In the genomic region with DNA sequence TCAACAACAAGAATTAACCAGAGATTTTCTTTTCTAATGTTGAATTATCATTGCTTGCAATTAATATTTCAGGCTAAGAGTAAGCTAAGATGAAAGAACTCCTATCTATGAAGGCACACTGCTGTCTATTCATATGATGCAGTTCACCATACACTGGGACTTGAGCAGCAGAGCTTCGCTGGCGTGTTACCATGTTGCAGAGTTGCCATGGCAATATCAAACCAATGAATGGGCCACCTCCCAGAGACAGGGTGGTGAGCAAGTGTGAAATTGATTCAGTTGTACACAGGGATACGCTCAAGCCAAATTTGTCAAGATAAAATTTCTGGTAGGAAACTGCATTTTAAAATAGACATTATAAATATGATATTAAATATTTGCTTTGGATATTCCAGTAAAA, we compare ENCODE assay signal across 2 cellular contexts.
TF ChIP-seq lines count a peak whose summit lies in the region.

No MANE protein-coding gene starts in this region.

TF ChIP-seq in neural cell, 6 proteins besides CTCF, POLR2A, EP300 and RAD21 (continued from another document):
- TF ChIP-seq TAF1 (IDR thresholded peaks at IDR 0.05; ENCODE audit: low read depth) (no peak), EZH2 (IDR thresholded peaks at IDR 0.05; ENCODE audit: borderline replicate concordance, insufficient read depth, low read length, poor library complexity, severe bottlenecking) (no peak), POLR2AphosphoS5 (IDR thresholded peaks at IDR 0.05) (no peak), SMC3 (conservative IDR thresholded peaks at IDR 0.05; ENCODE audit: poor library complexity) (no peak)
- TF ChIP-seq, protein P1, sequence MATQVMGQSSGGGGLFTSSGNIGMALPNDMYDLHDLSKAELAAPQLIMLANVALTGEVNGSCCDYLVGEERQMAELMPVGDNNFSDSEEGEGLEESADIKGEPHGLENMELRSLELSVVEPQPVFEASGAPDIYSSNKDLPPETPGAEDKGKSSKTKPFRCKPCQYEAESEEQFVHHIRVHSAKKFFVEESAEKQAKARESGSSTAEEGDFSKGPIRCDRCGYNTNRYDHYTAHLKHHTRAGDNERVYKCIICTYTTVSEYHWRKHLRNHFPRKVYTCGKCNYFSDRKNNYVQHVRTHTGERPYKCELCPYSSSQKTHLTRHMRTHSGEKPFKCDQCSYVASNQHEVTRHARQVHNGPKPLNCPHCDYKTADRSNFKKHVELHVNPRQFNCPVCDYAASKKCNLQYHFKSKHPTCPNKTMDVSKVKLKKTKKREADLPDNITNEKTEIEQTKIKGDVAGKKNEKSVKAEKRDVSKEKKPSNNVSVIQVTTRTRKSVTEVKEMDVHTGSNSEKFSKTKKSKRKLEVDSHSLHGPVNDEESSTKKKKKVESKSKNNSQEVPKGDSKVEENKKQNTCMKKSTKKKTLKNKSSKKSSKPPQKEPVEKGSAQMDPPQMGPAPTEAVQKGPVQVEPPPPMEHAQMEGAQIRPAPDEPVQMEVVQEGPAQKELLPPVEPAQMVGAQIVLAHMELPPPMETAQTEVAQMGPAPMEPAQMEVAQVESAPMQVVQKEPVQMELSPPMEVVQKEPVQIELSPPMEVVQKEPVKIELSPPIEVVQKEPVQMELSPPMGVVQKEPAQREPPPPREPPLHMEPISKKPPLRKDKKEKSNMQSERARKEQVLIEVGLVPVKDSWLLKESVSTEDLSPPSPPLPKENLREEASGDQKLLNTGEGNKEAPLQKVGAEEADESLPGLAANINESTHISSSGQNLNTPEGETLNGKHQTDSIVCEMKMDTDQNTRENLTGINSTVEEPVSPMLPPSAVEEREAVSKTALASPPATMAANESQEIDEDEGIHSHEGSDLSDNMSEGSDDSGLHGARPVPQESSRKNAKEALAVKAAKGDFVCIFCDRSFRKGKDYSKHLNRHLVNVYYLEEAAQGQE (IDR thresholded peaks at IDR 0.05; ENCODE audit: borderline replicate concordance): no peak

TF ChIP-seq in HepG2, 621 proteins besides CTCF, POLR2A, EP300 and RAD21 (continued from another document):
- TF ChIP-seq ZNF329 (CRISPR knock-in tag; IDR thresholded peaks at IDR 0.05; ENCODE audit: low read depth) (no peak), ZNF256 (CRISPR knock-in tag; conservative IDR thresholded peaks at IDR 0.05) (no peak), KLF11 (CRISPR knock-in tag; IDR thresholded peaks at IDR 0.05) (no peak), NCOA2 (CRISPR knock-in tag; IDR thresholded peaks at IDR 0.05) (no peak), NKX3-1 (CRISPR knock-in tag; IDR thresholded peaks at IDR 0.05) (no peak), ZNF207 (IDR thresholded peaks at IDR 0.05; ENCODE audit: borderline replicate concordance) (no peak), KDM3A (CRISPR knock-in tag; IDR thresholded peaks at IDR 0.05; ENCODE audit: low read depth) (no peak), RFX5 (IDR thresholded peaks at IDR 0.05; ENCODE audit: low read depth, low read length) (no peak), PCBP1 (IDR thresholded peaks at IDR 0.05; ENCODE audit: borderline replicate concordance, low read depth, low read length) (no peak), ZNF878 (CRISPR knock-in tag; IDR thresholded peaks at IDR 0.05) (no peak)
- TF ChIP-seq, protein P2, sequence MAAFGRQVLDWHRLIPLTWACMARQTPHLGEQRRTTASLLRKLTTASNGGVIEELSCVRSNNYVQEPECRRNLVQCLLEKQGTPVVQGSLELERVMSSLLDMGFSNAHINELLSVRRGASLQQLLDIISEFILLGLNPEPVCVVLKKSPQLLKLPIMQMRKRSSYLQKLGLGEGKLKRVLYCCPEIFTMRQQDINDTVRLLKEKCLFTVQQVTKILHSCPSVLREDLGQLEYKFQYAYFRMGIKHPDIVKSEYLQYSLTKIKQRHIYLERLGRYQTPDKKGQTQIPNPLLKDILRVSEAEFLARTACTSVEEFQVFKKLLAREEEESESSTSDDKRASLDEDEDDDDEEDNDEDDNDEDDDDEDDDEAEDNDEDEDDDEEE (CRISPR knock-in tag; IDR thresholded peaks at IDR 0.05): no peak
- TF ChIP-seq, protein P3, sequence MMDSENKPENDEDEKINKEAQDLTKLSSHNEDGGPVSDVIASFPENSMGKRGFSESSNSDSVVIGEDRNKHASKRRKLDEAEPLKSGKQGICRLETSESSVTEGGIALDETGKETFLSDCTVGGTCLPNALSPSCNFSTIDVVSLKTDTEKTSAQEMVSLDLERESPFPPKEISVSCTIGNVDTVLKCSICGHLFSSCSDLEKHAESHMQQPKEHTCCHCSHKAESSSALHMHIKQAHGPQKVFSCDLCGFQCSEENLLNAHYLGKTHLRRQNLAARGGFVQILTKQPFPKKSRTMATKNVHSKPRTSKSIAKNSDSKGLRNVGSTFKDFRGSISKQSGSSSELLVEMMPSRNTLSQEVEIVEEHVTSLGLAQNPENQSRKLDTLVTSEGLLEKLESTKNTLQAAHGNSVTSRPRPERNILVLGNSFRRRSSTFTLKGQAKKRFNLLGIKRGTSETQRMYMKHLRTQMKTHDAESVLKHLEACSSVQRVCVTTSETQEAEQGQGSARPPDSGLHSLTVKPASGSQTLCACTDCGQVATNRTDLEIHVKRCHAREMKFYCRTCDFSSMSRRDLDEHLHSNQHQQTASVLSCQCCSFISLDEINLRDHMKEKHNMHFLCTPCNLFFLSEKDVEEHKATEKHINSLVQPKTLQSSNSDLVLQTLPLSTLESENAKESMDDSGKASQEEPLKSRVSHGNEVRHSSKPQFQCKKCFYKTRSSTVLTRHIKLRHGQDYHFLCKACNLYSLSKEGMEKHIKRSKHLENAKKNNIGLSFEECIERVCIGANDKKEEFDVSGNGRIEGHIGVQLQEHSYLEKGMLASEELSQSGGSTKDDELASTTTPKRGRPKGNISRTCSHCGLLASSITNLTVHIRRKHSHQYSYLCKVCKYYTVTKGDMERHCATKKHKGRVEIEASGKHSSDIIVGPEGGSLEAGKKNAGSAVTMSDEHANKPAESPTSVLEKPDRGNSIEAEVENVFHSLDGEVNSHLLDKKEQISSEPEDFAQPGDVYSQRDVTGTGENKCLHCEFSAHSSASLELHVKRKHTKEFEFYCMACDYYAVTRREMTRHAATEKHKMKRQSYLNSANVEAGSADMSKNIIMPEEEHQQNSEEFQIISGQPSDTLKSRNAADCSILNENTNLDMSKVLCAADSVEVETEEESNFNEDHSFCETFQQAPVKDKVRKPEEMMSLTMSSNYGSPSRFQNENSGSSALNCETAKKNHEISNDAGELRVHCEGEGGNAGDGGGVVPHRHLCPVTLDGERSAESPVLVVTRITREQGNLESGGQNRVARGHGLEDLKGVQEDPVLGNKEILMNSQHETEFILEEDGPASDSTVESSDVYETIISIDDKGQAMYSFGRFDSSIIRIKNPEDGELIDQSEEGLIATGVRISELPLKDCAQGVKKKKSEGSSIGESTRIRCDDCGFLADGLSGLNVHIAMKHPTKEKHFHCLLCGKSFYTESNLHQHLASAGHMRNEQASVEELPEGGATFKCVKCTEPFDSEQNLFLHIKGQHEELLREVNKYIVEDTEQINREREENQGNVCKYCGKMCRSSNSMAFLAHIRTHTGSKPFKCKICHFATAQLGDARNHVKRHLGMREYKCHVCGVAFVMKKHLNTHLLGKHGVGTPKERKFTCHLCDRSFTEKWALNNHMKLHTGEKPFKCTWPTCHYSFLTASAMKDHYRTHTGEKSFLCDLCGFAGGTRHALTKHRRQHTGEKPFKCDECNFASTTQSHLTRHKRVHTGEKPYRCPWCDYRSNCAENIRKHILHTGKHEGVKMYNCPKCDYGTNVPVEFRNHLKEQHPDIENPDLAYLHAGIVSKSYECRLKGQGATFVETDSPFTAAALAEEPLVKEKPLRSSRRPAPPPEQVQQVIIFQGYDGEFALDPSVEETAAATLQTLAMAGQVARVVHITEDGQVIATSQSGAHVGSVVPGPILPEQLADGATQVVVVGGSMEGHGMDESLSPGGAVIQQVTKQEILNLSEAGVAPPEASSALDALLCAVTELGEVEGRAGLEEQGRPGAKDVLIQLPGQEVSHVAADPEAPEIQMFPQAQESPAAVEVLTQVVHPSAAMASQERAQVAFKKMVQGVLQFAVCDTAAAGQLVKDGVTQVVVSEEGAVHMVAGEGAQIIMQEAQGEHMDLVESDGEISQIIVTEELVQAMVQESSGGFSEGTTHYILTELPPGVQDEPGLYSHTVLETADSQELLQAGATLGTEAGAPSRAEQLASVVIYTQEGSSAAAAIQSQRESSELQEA (CRISPR knock-in tag; IDR thresholded peaks at IDR 0.05; ENCODE audit: not compliant biosample characterization): no peak
